ENCODE assay signal across 29 cellular contexts in genomic region chr4:105686571-105686970, GRCh38.
"Had no signal": no experiment of that assay in that cellular context is flagged by ENCODE, and none has a peak within 500 bp of the region (broad histone marks: within the 10 kb centered on the region; RNA-seq: fewer than 3 reads in every experiment).

No MANE protein-coding gene starts in this region.

- DNase-seq: activated CD4-positive, alpha-beta memory T cell treated with anti-CD3 and anti-CD28 coated beads for 36 hours; activated CD4-positive, alpha-beta T cell treated with anti-CD3 and anti-CD28 coated beads, Interleukin-2, amount 10 ng/mL, durations not matched to agents 7 days and 5 days; activated CD4-positive, CD25-positive, alpha-beta regulatory T cell; activated CD8-positive, alpha-beta memory T cell treated with anti-CD3 and anti-CD28 coated beads for 24 hours; activated effector memory CD4-positive, alpha-beta T cell treated with anti-CD3 and anti-CD28 coated beads, Interleukin-2, amount 50 U/mL, for 16 hours; activated naive CD4-positive, alpha-beta T cell treated with Interleukin-2 at 50 U/mL for 16 hours; activated naive CD8-positive, alpha-beta T cell treated with anti-CD3 and anti-CD28 coated beads, Interleukin-2, amount 50 U/mL, for 24 hours; activated T-cell treated with anti-CD3 and anti-CD28 coated beads, Interleukin-2, amount 50 U/mL, for 4 hours; amniotic stem cell; body of pancreas; central memory CD4-positive, alpha-beta T cell; Kasumi-1; NCI-H1092; NCI-H1417 treated with DMSO at 0.1 percent for 48 hours; NCI-H1694; NCI-H2029 treated with DMSO at 0.1 percent for 48 hours; NCI-H345; NCI-H510A; NCI-H526 treated with DMSO at 0.1 percent for 48 hours; PC-3; SIG-M5; T-cell; T-helper 2 cell; T1000 had no signal

- H3K4me3 ChIP-seq: ascending aorta, body of pancreas, SK-N-MC had no signal

- H3K4me1 ChIP-seq: ascending aorta had no signal

- H3K27me3 ChIP-seq: ascending aorta, body of pancreas had no signal

- ATAC-seq: activated naive CD4-positive, alpha-beta T cell treated with anti-CD3 and anti-CD28 coated beads, Interleukin-2, amount 50 U/mL, for 72 hours; activated naive CD8-positive, alpha-beta T cell treated with anti-CD3 and anti-CD28 coated beads, Interleukin-2, amount 50 U/mL, for 24 hours; activated T-cell treated with anti-CD3 and anti-CD28 coated beads, Interleukin-2, amount 50 U/mL, for 4 hours; body of pancreas; PC-3; T-cell had no signal

- FAIRE-seq: bronchial epithelial cell had no signal

- H3K27ac ChIP-seq: ascending aorta, body of pancreas, SK-N-MC, VCaP had no signal

- H3K9me3 ChIP-seq: ascending aorta, body of pancreas had no signal
